9 cellular contexts compared by ENCODE assay signal in genomic region chr4:87679449-87680169, GRCh38. TPM values are rescaled to one million over a fixed set of nuclear protein-coding genes. Genes with fewer than 3 reads are reported as not detected.
DNase-seq lines count a peak whose midpoint lies in the region; ATAC-seq and TF ChIP-seq lines count a peak whose summit lies in the region.
"Had no signal": no experiment of that assay in that cellular context is flagged by ENCODE, and none has a peak within 500 bp of the region (broad histone marks: within the 10 kb centered on the region; RNA-seq: fewer than 3 reads in every experiment).

No MANE protein-coding gene starts in this region.

- intact Hi-C loops in left cardiac atrium (cut with DNase I), result loop anchor here (2.0 to 5.0 kb wide), 5 partner anchors 161 to 533 kb away; partner anchors contain the start of gene SPP1 (in 1 of the 2)
- intact Hi-C loops in prostate gland (cut with DNase I), result loop anchor here (5.0 to 10.0 kb wide), 2 partner anchors 125 to 163 kb away; no protein-coding TSS in a partner anchor

- no peaks in the 10 kb centered on the region for H3K36me3 Mint-ChIP-seq in HFFc6 (ENCODE audit: low read depth)
- H3K36me3 Mint-ChIP-seq: T-cell had no signal

- H3K9me3 Mint-ChIP-seq in HFFc6, result peaks cover 5% of the 10 kb centered on the region

- 49% methylated on average over 11 of the region's 11 CpGs for WGBS in prostate gland

- H4K20me1 ChIP-seq in OCI-LY1 (ENCODE audit: insufficient read depth, low read length), result no peaks in the 10 kb centered on the region

- peak; percentile 19 for DNase-seq in COLO668 (lab: John Stamatoyannopoulos, UW; ENCODE audit: unreplicated experiment)
- DNase-seq in HFFc6, result peak; percentile 28
- DNase-seq in amygdala (lab: John Stamatoyannopoulos, UW), result peak in 46 of 56 donors; percentile 1 to 72 (median 31)
- DNase-seq in left cardiac atrium, result peak; percentile 60
- no peak for DNase-seq in prostate gland (ENCODE audit: low spot score)
- no peak for DNase-seq in NK-92 (lab: John Stamatoyannopoulos, UW; ENCODE audit: unreplicated experiment)

- no peak overlapping the region for H3K9ac ChIP-seq in OCI-LY1 (ENCODE audit: low read length)

- no peak for TF ChIP-seq POLR2A in prostate gland (IDR thresholded peaks at IDR 0.05)

- peak; percentile 78 to 81 for ATAC-seq in left cardiac atrium
- no peak for ATAC-seq in GM19395 (IDR thresholded peaks at IDR 0.05; ENCODE audit: unreplicated experiment)
- ATAC-seq: T-cell had no signal

- H3K36me3 ChIP-seq in OCI-LY1 (ENCODE audit: insufficient read depth, low read length) (no peaks in the 10 kb centered on the region), prostate gland (no peaks in the 10 kb centered on the region)

- no peak overlapping the region for H3K4me3 Mint-ChIP-seq in HFFc6
- H3K4me3 Mint-ChIP-seq: T-cell had no signal

- no peaks in the 10 kb centered on the region for H3K4me1 ChIP-seq in OCI-LY1 (ENCODE audit: insufficient read depth, low read length, severe bottlenecking)
- H3K4me1 ChIP-seq in prostate gland (replicated peaks), result no peaks in the 10 kb centered on the region

- H3K9me3 ChIP-seq in OCI-LY1 (ENCODE audit: low read length) (no peaks in the 10 kb centered on the region), prostate gland (no peaks in the 10 kb centered on the region)

- H3K27me3 ChIP-seq in OCI-LY1 (ENCODE audit: insufficient read depth, low read length), result no peaks in the 10 kb centered on the region
- H3K27me3 ChIP-seq in prostate gland (replicated peaks; ENCODE audit: insufficient read depth), result no peaks in the 10 kb centered on the region

- no peaks in the 10 kb centered on the region for H3K9me2 ChIP-seq in OCI-LY1 (ENCODE audit: low read depth, low read length)

- no peak overlapping the region for H2AFZ ChIP-seq in OCI-LY1 (ENCODE audit: low read length)

- H3K27ac ChIP-seq in OCI-LY1 (ENCODE audit: low read depth, low read length, poor library complexity, severe bottlenecking), result no peak overlapping the region
- no peak overlapping the region for H3K27ac ChIP-seq in prostate gland

- H3K4me3 ChIP-seq in OCI-LY1 (ENCODE audit: low read depth, low read length, poor library complexity, severe bottlenecking) (no peak overlapping the region), prostate gland (no peak overlapping the region)

- no peaks in the 10 kb centered on the region for H3F3A ChIP-seq in OCI-LY1 (ENCODE audit: insufficient read depth, low read length)

- no peak overlapping the region for H3K27ac Mint-ChIP-seq in HFFc6
- H3K27ac Mint-ChIP-seq: T-cell had no signal

- TF ChIP-seq CTCF in HFFc6 (IDR thresholded peaks at IDR 0.05) (peak; percentile 98), OCI-LY1 (IDR thresholded peaks at IDR 0.05; ENCODE audit: low read length) (peak; percentile 66), prostate gland (IDR thresholded peaks at IDR 0.05) (peak; percentile 57 to 66 (median 64))

- H3K79me2 ChIP-seq in OCI-LY1 (ENCODE audit: insufficient read depth, low read length), result no peaks in the 10 kb centered on the region

- H3K4me1 Mint-ChIP-seq in HFFc6 (ENCODE audit: low read depth), result peaks cover 5% of the 10 kb centered on the region; the same call in 1 of the 2 replicates
- H3K4me1 Mint-ChIP-seq: T-cell had no signal

- no peak overlapping the region for H3K4me2 ChIP-seq in OCI-LY1 (ENCODE audit: low read length)

- H3K27me3 Mint-ChIP-seq in HFFc6 (ENCODE audit: insufficient read depth), result peaks cover 9% of the 10 kb centered on the region
- H3K27me3 Mint-ChIP-seq: T-cell had no signal

RNA-seq across cellular contexts. Expression of gene DMP1, which starts 29.5 kb away (rescaled TPM):
- total RNA-seq in HFFc6 (2021; fragmentation: NEBNext Ultra II Directional; extraction: Animal tissue kit (Norgen Biotek cat#: 25700)), result not detected
- total RNA-seq in left cardiac atrium (not detected), prostate gland (not detected)
- total RNA-seq: T-cell had no signal

Comparison
In these comparisons a context has a peak if more than half of its experiments do, and no peak if none do; other contexts are left out.
1. DNase-seq: peak in COLO668 (single experiment), HFFc6 (single experiment), amygdala (46 of 56) and left cardiac atrium (single experiment); none in prostate gland (single experiment) and NK-92 (single experiment).
2. Peak in every context shown above with its lines, with median percentiles within 50 percentile points of each other: CTCF ChIP-seq.